In the genomic region with DNA sequence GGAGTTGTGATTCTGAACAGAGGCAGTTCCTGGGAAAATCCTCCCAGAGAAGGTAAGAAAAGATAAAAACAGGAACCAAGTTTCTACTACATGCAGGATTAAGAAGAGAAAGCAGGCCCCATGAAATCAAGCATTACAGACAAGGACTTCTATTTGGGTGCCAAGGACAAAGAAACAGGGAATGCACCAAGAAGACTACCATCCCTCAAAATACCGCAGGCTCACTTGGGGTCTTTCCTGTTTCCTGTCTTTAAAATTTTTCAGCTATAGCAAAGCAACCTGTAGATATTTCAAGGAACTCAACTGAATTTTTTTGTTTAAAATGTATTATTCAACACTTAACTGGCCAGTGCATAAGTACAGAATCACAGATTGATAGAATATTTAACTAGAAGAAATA, we compare ENCODE assay signal across 1 cellular context.
TF ChIP-seq lines count a peak whose summit lies in the region.

No MANE protein-coding gene starts in this region.

TF ChIP-seq in GM23338, 12 proteins besides CTCF, POLR2A, EP300 and RAD21:
- TF ChIP-seq, protein P1, sequence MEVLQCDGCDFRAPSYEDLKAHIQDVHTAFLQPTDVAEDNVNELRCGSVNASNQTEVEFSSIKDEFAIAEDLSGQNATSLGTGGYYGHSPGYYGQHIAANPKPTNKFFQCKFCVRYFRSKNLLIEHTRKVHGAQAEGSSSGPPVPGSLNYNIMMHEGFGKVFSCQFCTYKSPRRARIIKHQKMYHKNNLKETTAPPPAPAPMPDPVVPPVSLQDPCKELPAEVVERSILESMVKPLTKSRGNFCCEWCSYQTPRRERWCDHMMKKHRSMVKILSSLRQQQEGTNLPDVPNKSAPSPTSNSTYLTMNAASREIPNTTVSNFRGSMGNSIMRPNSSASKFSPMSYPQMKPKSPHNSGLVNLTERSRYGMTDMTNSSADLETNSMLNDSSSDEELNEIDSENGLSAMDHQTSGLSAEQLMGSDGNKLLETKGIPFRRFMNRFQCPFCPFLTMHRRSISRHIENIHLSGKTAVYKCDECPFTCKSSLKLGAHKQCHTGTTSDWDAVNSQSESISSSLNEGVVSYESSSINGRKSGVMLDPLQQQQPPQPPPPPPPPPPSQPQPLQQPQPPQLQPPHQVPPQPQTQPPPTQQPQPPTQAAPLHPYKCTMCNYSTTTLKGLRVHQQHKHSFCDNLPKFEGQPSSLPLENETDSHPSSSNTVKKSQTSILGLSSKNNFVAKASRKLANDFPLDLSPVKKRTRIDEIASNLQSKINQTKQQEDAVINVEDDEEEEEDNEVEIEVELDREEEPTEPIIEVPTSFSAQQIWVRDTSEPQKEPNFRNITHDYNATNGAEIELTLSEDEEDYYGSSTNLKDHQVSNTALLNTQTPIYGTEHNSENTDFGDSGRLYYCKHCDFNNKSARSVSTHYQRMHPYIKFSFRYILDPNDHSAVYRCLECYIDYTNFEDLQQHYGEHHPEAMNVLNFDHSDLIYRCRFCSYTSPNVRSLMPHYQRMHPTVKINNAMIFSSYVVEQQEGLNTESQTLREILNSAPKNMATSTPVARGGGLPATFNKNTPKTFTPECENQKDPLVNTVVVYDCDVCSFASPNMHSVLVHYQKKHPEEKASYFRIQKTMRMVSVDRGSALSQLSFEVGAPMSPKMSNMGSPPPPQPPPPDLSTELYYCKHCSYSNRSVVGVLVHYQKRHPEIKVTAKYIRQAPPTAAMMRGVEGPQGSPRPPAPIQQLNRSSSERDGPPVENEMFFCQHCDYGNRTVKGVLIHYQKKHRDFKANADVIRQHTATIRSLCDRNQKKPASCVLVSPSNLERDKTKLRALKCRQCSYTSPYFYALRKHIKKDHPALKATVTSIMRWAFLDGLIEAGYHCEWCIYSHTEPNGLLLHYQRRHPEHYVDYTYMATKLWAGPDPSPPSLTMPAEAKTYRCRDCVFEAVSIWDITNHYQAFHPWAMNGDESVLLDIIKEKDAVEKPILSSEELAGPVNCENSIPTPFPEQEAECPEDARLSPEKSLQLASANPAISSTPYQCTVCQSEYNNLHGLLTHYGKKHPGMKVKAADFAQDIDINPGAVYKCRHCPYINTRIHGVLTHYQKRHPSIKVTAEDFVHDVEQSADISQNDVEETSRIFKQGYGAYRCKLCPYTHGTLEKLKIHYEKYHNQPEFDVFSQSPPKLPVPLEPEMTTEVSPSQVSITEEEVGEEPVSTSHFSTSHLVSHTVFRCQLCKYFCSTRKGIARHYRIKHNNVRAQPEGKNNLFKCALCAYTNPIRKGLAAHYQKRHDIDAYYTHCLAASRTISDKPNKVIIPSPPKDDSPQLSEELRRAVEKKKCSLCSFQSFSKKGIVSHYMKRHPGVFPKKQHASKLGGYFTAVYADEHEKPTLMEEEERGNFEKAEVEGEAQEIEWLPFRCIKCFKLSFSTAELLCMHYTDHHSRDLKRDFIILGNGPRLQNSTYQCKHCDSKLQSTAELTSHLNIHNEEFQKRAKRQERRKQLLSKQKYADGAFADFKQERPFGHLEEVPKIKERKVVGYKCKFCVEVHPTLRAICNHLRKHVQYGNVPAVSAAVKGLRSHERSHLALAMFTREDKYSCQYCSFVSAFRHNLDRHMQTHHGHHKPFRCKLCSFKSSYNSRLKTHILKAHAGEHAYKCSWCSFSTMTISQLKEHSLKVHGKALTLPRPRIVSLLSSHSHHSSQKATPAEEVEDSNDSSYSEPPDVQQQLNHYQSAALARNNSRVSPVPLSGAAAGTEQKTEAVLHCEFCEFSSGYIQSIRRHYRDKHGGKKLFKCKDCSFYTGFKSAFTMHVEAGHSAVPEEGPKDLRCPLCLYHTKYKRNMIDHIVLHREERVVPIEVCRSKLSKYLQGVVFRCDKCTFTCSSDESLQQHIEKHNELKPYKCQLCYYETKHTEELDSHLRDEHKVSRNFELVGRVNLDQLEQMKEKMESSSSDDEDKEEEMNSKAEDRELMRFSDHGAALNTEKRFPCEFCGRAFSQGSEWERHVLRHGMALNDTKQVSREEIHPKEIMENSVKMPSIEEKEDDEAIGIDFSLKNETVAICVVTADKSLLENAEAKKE (CRISPR knock-in tag; IDR thresholded peaks at IDR 0.05) = no peak
- TF ChIP-seq CREB1 (CRISPR knock-in tag; IDR thresholded peaks at IDR 0.05; ENCODE audit: low read depth) = no peak
- TF ChIP-seq POLR2AphosphoS5 (IDR thresholded peaks at IDR 0.05; ENCODE audit: low read depth) = no peak
- TF ChIP-seq JUNB (IDR thresholded peaks at IDR 0.05; ENCODE audit: unreplicated experiment) = no peak
- no peak for TF ChIP-seq NANOG (IDR thresholded peaks at IDR 0.05; ENCODE audit: borderline replicate concordance)
- TF ChIP-seq ETS1 (IDR thresholded peaks at IDR 0.05) = no peak
- no peak for TF ChIP-seq REST (IDR thresholded peaks at IDR 0.05; ENCODE audit: unreplicated experiment)
- TF ChIP-seq ZNF331 (CRISPR knock-in tag; IDR thresholded peaks at IDR 0.05; ENCODE audit: low read depth) = no peak
- TF ChIP-seq EZH2phosphoT487 (IDR thresholded peaks at IDR 0.05; ENCODE audit: unreplicated experiment) = no peak
- no peak for TF ChIP-seq ZNF114 (CRISPR knock-in tag; IDR thresholded peaks at IDR 0.05)
- TF ChIP-seq EZH2 (IDR thresholded peaks at IDR 0.05; ENCODE audit: low read depth, unreplicated experiment) = no peak
- no peak for TF ChIP-seq STAT1 (IDR thresholded peaks at IDR 0.05; ENCODE audit: unreplicated experiment)
